Comparison of ENCODE assay signal across 28 cellular contexts in the genomic region with DNA sequence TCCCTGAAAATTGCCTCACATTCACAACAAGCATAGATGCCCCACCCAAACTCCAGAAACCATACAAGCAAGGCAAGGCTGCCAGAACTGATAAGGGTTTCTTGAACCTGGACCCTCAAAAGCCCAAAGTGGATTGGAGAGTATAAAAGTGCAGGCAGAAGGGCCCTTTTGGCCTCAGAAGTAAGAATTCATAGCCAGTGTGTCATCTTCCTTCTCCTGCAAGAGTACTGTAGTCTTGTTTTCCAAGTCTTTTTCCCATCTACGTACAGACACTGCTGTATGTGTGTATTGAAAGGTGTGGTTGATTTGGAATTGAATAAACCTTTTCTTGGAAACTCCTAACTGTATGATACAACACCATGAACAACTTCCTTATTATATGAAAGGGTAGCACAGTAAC. TPM values are rescaled to one million over a fixed set of nuclear protein-coding genes. Genes with fewer than 3 reads are reported as not detected.
DNase-seq lines count a peak whose midpoint lies in the region; ATAC-seq and TF ChIP-seq lines count a peak whose summit lies in the region.
"Had no signal": no experiment of that assay in that cellular context is flagged by ENCODE, and none has a peak within 500 bp of the region (broad histone marks: within the 10 kb centered on the region; RNA-seq: fewer than 3 reads in every experiment).

No MANE protein-coding gene starts in this region.

- H3K79me2 ChIP-seq in PC-3 (ENCODE audit: low read length): no peaks in the 10 kb centered on the region
- H3K79me2 ChIP-seq: parathyroid adenoma had no signal

- no peaks in the 10 kb centered on the region for H3K27me3 Mint-ChIP-seq in Calu3 (ENCODE audit: unreplicated experiment)
- no peaks in the 10 kb centered on the region for H3K27me3 Mint-ChIP-seq in neural crest cell (ENCODE audit: low read depth)

- no peak overlapping the region for H3K4me3 Mint-ChIP-seq in Calu3 (ENCODE audit: low read depth, unreplicated experiment)
- no peak overlapping the region for H3K4me3 Mint-ChIP-seq in neural crest cell
- H3K4me3 Mint-ChIP-seq: activated naive CD4-positive, alpha-beta T cell treated with anti-CD3 and anti-CD28 coated beads, Interleukin-2, amount 50 U/mL, for 24 hours; CD8-positive, alpha-beta memory T cell; naive thymus-derived CD8-positive, alpha-beta T cell had no signal

- H4K20me1 ChIP-seq in PC-3 (ENCODE audit: low read length): no peaks in the 10 kb centered on the region

- H3K9me3 Mint-ChIP-seq in Calu3 (ENCODE audit: low read depth, unreplicated experiment) (no peaks in the 10 kb centered on the region), neural crest cell (peaks cover 6% of the 10 kb centered on the region)
- H3K9me3 Mint-ChIP-seq: activated naive CD4-positive, alpha-beta T cell treated with anti-CD3 and anti-CD28 coated beads, Interleukin-2, amount 50 U/mL, for 24 hours; CD8-positive, alpha-beta memory T cell; naive thymus-derived CD8-positive, alpha-beta T cell had no signal

- no peak for DNase-seq in Calu3
- no peak for DNase-seq in adipocyte (ENCODE audit: low read depth)
- peak; percentile 64 to 83 for DNase-seq in erythroblast (lab: John Stamatoyannopoulos, UW)
- no peak for DNase-seq in neural crest cell (ENCODE audit: low read depth, low spot score)
- DNase-seq in NCI-H1694 treated with DMSO at 0.1 percent for 48 hours (lab: John Stamatoyannopoulos, UW): no peak
- no peak for DNase-seq in HK-2 (ENCODE audit: unreplicated experiment)
- DNase-seq in PC-3: no peak
- DNase-seq: activated CD4-positive, CD25-positive, alpha-beta regulatory T cell treated with anti-CD3 and anti-CD28 coated beads, Interleukin-2, amount 50 U/mL, for 72 hours; activated CD8-positive, alpha-beta memory T cell treated with anti-CD3 and anti-CD28 coated beads for 24 hours; activated T-cell treated with anti-CD3 and anti-CD28 coated beads, Interleukin-2, amount 50 U/mL, for 48 hours; body of pancreas; CD8-positive, alpha-beta memory T cell; cortex of kidney; DMS79 treated with DMSO at 0.1 percent for 48 hours; islet precursor cell; mesenchymal stem cell; naive thymus-derived CD8-positive, alpha-beta T cell; NCI-H1092; NCI-H2081; NCI-H446 treated with DMSO at 0.1 percent for 48 hours; T1000; testis had no signal

- H3K27me3 ChIP-seq in adipocyte (replicated peaks; ENCODE audit: control insufficient read depth, insufficient read depth, low read length) (no peaks in the 10 kb centered on the region), PC-3 (ENCODE audit: low read length) (no peaks in the 10 kb centered on the region)
- H3K27me3 ChIP-seq: body of pancreas, testis had no signal

- CTCF ChIA-PET in Calu3 (lab: Charles Lee): no interaction called here
- CTCF ChIA-PET in PC-3 (lab: Charles Lee): no interaction called here

- intact Hi-C loops in Calu3 (cut with micrococcal nuclease; ENCODE audit: unreplicated experiment): no loop called here
- intact Hi-C loops in PC-3 (cut with micrococcal nuclease): no loop called here

- H2AFZ ChIP-seq in PC-3 (ENCODE audit: low read length): no peak overlapping the region
- H2AFZ ChIP-seq: parathyroid adenoma had no signal

- H3K9me2 ChIP-seq in PC-3 (replicated peaks; ENCODE audit: low read length): no peaks in the 10 kb centered on the region

- H3K4me2 ChIP-seq in PC-3 (ENCODE audit: low read length): no peak overlapping the region

- no peak for TF ChIP-seq POLR2A in erythroblast (IDR thresholded peaks at IDR 0.05; ENCODE audit: low read length)

- POLR2A ChIA-PET in PC-3 (lab: Charles Lee; ENCODE audit: unreplicated experiment): no interaction called here

- no TSS peak for BruUV-seq in Calu3 (replicated peaks; lab: Mats Ljungman, UMichigan)
- no TSS peak for BruUV-seq in PC-3 (replicated peaks; lab: Mats Ljungman, UMichigan)

- H3K4me3 ChIP-seq in adipocyte (ENCODE audit: low read length) (peak overlapping the region; percentile 3), PC-3 (ENCODE audit: low read length) (no peak overlapping the region)
- H3K4me3 ChIP-seq: body of pancreas, HAP-1, testis had no signal

- TF ChIP-seq CTCF in Calu3 (IDR thresholded peaks at IDR 0.05; ENCODE audit: unreplicated experiment): no peak
- TF ChIP-seq CTCF in neural crest cell (conservative IDR thresholded peaks at IDR 0.05): no peak
- no peak for TF ChIP-seq CTCF in PC-3 (conservative IDR thresholded peaks at IDR 0.05; ENCODE audit: low read depth, low read length)

- H3K36me3 ChIP-seq in adipocyte (ENCODE audit: control insufficient read depth, insufficient read depth, low read length, severe bottlenecking) (no peaks in the 10 kb centered on the region), PC-3 (ENCODE audit: low read depth, low read length) (no peaks in the 10 kb centered on the region)
- H3K36me3 ChIP-seq: HAP-1 had no signal

- peaks cover 24% of the 10 kb centered on the region for H3K4me1 Mint-ChIP-seq in Calu3 (ENCODE audit: low read depth, unreplicated experiment)
- peaks cover 34% of the 10 kb centered on the region for H3K4me1 Mint-ChIP-seq in neural crest cell
- H3K4me1 Mint-ChIP-seq: activated naive CD4-positive, alpha-beta T cell treated with anti-CD3 and anti-CD28 coated beads, Interleukin-2, amount 50 U/mL, for 24 hours; CD8-positive, alpha-beta memory T cell; naive thymus-derived CD8-positive, alpha-beta T cell had no signal

- no peak overlapping the region for H3K27ac ChIP-seq in PC-3 (ENCODE audit: low read length)
- H3K27ac ChIP-seq: body of pancreas, parathyroid adenoma, RWPE1, testis had no signal

- H3K9ac ChIP-seq in adipocyte (ENCODE audit: low read length): no peak overlapping the region
- no peak overlapping the region for H3K9ac ChIP-seq in PC-3 (ENCODE audit: low read length)
- H3K9ac ChIP-seq: parathyroid adenoma had no signal

- H3K9me3 ChIP-seq in adipocyte (ENCODE audit: control insufficient read depth, low read length): no peaks in the 10 kb centered on the region
- no peaks in the 10 kb centered on the region for H3K9me3 ChIP-seq in PC-3 (ENCODE audit: low read length)
- H3K9me3 ChIP-seq: body of pancreas, HAP-1, testis had no signal

- H3K36me3 Mint-ChIP-seq in Calu3 (ENCODE audit: insufficient read depth, unreplicated experiment) (peaks cover 5% of the 10 kb centered on the region), neural crest cell (ENCODE audit: low read depth) (peaks cover 3% of the 10 kb centered on the region)
- H3K36me3 Mint-ChIP-seq: activated naive CD4-positive, alpha-beta T cell treated with anti-CD3 and anti-CD28 coated beads, Interleukin-2, amount 50 U/mL, for 24 hours; CD8-positive, alpha-beta memory T cell; naive thymus-derived CD8-positive, alpha-beta T cell had no signal

- ATAC-seq in GM18519 (IDR thresholded peaks at IDR 0.05; ENCODE audit: low FRiP score, unreplicated experiment) (no peak), PC-3 (no peak)
- ATAC-seq: body of pancreas; naive thymus-derived CD8-positive, alpha-beta T cell; sciatic nerve had no signal

- H3K4me1 ChIP-seq in adipocyte (ENCODE audit: control insufficient read depth, insufficient read depth, low read length) (peaks cover 30% of the 10 kb centered on the region), PC-3 (ENCODE audit: insufficient read depth, low read length) (no peaks in the 10 kb centered on the region)
- H3K4me1 ChIP-seq: parathyroid adenoma, testis had no signal

- no peaks in the 10 kb centered on the region for H3F3A ChIP-seq in PC-3 (ENCODE audit: low read length, unreplicated experiment)

- H3K27ac Mint-ChIP-seq in Calu3 (ENCODE audit: unreplicated experiment) (peak overlapping the region; percentile 60), neural crest cell (ENCODE audit: unreplicated experiment) (peak overlapping the region; percentile 22)
- H3K27ac Mint-ChIP-seq: activated naive CD4-positive, alpha-beta T cell treated with anti-CD3 and anti-CD28 coated beads, Interleukin-2, amount 50 U/mL, for 24 hours; CD8-positive, alpha-beta memory T cell; naive thymus-derived CD8-positive, alpha-beta T cell had no signal

RNA-seq across cellular contexts. Expression of gene ZC3H15, which starts 46.8 kb away (rescaled TPM):
- total RNA-seq in Calu3 (2022) (81.8 and 86.5 TPM in 2 replicates), neural crest cell (73.1 and 76.7 TPM in 2 replicates), PC-3 (2014; rRNA removed) (58.2 and 64.9 TPM in 2 replicates)

RNA-seq across cellular contexts. Expression of gene ITGAV, which starts 57.0 kb away (rescaled TPM):
- total RNA-seq in Calu3 (2022) (109 and 146 TPM in 2 replicates), neural crest cell (46.8 and 50.3 TPM in 2 replicates), PC-3 (2014; rRNA removed) (23.5 and 25.2 TPM in 2 replicates)

Comparison
In these comparisons a context has a peak if more than half of its experiments do, and no peak if none do; other contexts are left out.
1. DNase-seq: peak in erythroblast (2 of 2); none in Calu3 (single experiment), adipocyte (single experiment), neural crest cell (single experiment), NCI-H1694 treated with DMSO at 0.1 percent for 48 hours (single experiment), HK-2 (single experiment) and PC-3 (single experiment).